Comparison of ENCODE assay signal across 1 cellular context in the genomic region with DNA sequence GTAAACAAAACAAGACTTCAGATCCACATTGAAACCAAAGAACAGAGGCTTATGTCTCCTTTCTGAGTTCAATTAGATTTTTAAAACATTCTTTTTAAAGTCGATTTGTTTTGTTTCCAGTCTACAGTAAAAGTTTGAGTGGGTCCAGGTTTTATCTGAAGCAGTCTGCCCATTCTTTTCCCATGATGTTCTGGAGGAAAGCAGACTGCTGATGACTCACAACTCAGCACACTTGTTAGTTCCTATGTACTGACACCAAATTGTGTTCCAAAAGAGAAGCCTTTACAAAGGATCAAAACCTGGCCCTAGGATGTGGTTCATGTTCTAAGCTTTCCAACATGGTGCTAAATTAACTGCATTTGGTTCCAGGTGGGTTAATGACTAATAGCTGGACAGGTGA.
A peak's percentile ranks its signal among the peaks of the same experiment; 100 is the strongest.
TF ChIP-seq lines count a peak whose summit lies in the region.

No MANE protein-coding gene starts in this region.

TF ChIP-seq in HepG2, 621 proteins besides CTCF, POLR2A, EP300 and RAD21:
- TF ChIP-seq, protein P1, sequence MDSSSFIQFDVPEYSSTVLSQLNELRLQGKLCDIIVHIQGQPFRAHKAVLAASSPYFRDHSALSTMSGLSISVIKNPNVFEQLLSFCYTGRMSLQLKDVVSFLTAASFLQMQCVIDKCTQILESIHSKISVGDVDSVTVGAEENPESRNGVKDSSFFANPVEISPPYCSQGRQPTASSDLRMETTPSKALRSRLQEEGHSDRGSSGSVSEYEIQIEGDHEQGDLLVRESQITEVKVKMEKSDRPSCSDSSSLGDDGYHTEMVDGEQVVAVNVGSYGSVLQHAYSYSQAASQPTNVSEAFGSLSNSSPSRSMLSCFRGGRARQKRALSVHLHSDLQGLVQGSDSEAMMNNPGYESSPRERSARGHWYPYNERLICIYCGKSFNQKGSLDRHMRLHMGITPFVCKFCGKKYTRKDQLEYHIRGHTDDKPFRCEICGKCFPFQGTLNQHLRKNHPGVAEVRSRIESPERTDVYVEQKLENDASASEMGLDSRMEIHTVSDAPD (CRISPR knock-in tag; IDR thresholded peaks at IDR 0.05), result no peak
- TF ChIP-seq FOSL2 (CRISPR knock-in tag; IDR thresholded peaks at IDR 0.05), result 0 out of 2 replicates have a peak, but pooled peaks have one; percentile 15
TF ChIP-seq in HepG2: peak in this region for 1.
